Comparison of ENCODE assay signal across 26 cellular contexts in genomic region chr16:86987746-86988670, GRCh38.
"Had no signal": no experiment of that assay in that cellular context is flagged by ENCODE, and none has a peak within 500 bp of the region (broad histone marks: within the 10 kb centered on the region; RNA-seq: fewer than 3 reads in every experiment).

No MANE protein-coding gene starts in this region.

- H3K36me3 ChIP-seq: gastrocnemius medialis, heart left ventricle, lower lobe of right lung, pancreas, sigmoid colon, spleen, tibial artery had no signal

- FAIRE-seq: pancreas, urothelium cell line had no signal

- H3K9me3 ChIP-seq: gastrocnemius medialis, heart left ventricle, lower lobe of right lung, pancreas, sigmoid colon, SK-N-SH, spleen, tibial artery had no signal

- H3K9ac ChIP-seq: SK-N-SH had no signal

- H3K9me3 Mint-ChIP-seq: activated CD4-positive, alpha-beta memory T cell treated with anti-CD3 and anti-CD28 coated beads, Interleukin-2, amount 10 ng/mL, durations not matched to agents 7 days and 5 days; activated naive CD8-positive, alpha-beta T cell treated with anti-CD3 and anti-CD28 coated beads, Interleukin-2, amount 10 ng/mL, durations not matched to agents 7 days and 5 days; activated T-cell treated with anti-CD3 and anti-CD28 coated beads, Interleukin-2, amount 50 U/mL, for 24 hours; activated T-helper 2 cell treated with anti-CD3 and anti-CD28 coated beads, Interferon-gamma antibody, Interleukin-2, Interleukin-4, amounts not matched to agents 10 μg/mL and 5 μg/mL and 100 μg/mL, durations not matched to agents 14 hours and 24 hours and 36 hours; central memory CD8-positive, alpha-beta T cell; immature natural killer cell; natural killer cell had no signal

- H3K4me3 ChIP-seq: coronary artery, gastrocnemius medialis, heart left ventricle, lower lobe of right lung, pancreas, sigmoid colon, spleen, tibial artery had no signal

- H3K36me3 Mint-ChIP-seq: activated naive CD8-positive, alpha-beta T cell treated with anti-CD3 and anti-CD28 coated beads, Interleukin-2, amount 10 ng/mL, durations not matched to agents 7 days and 5 days; brain; immature natural killer cell; natural killer cell; WTC11 had no signal

- DNase-seq: activated CD4-positive, alpha-beta memory T cell treated with anti-CD3 and anti-CD28 coated beads, Interleukin-2, amount 10 ng/mL, durations not matched to agents 7 days and 5 days; activated CD4-positive, alpha-beta T cell treated with anti-CD3 and anti-CD28 coated beads for 4 hours; activated naive CD4-positive, alpha-beta T cell treated with Interleukin-2 at 50 U/mL for 16 hours; activated naive CD8-positive, alpha-beta T cell treated with anti-CD3 and anti-CD28 coated beads, Interleukin-2, amount 10 ng/mL, durations not matched to agents 7 days and 5 days; activated T-cell treated with anti-CD3 and anti-CD28 coated beads, Interleukin-2, amount 50 U/mL, for 24 hours; amygdala; erythroblast; gastrocnemius medialis; immature natural killer cell; lower lobe of right lung; natural killer cell; pancreas; sigmoid colon; SK-N-SH; spleen; stimulated activated CD4-positive, alpha-beta T cell treated with anti-CD3 and anti-CD28 coated beads, Interleukin-4, amount 100 ng/mL, for 4 hours; stimulated activated naive CD4-positive, alpha-beta T cell; substantia nigra had no signal

- H3K9me2 ChIP-seq: SK-N-SH had no signal

- H3K27ac Mint-ChIP-seq: activated CD4-positive, alpha-beta memory T cell treated with anti-CD3 and anti-CD28 coated beads, Interleukin-2, amount 10 ng/mL, durations not matched to agents 7 days and 5 days; activated naive CD8-positive, alpha-beta T cell treated with anti-CD3 and anti-CD28 coated beads, Interleukin-2, amount 10 ng/mL, durations not matched to agents 7 days and 5 days; activated T-cell treated with anti-CD3 and anti-CD28 coated beads, Interleukin-2, amount 50 U/mL, for 24 hours; activated T-helper 2 cell treated with anti-CD3 and anti-CD28 coated beads, Interferon-gamma antibody, Interleukin-2, Interleukin-4, amounts not matched to agents 10 μg/mL and 5 μg/mL and 100 μg/mL, durations not matched to agents 14 hours and 24 hours and 36 hours; WTC11 had no signal

- H3K4me3 Mint-ChIP-seq: activated CD4-positive, alpha-beta memory T cell treated with anti-CD3 and anti-CD28 coated beads, Interleukin-2, amount 10 ng/mL, durations not matched to agents 7 days and 5 days; activated naive CD8-positive, alpha-beta T cell treated with anti-CD3 and anti-CD28 coated beads, Interleukin-2, amount 10 ng/mL, durations not matched to agents 7 days and 5 days; activated T-cell treated with anti-CD3 and anti-CD28 coated beads, Interleukin-2, amount 50 U/mL, for 24 hours; brain; central memory CD8-positive, alpha-beta T cell; immature natural killer cell; natural killer cell; WTC11 had no signal

- H3K4me1 ChIP-seq: gastrocnemius medialis, lower lobe of right lung, pancreas, spleen had no signal

- H3K27me3 ChIP-seq: heart left ventricle, pancreas, tibial artery had no signal

- H3K27ac ChIP-seq: coronary artery, gastrocnemius medialis, lower lobe of right lung, pancreas, sigmoid colon, spleen, tibial artery had no signal

- H3K4me2 ChIP-seq: SK-N-SH had no signal

- ATAC-seq: pancreas, WTC11 had no signal
